Comparison of ENCODE assay signal across 8 cellular contexts in genomic region chr15:93543093-93543492, GRCh38.
"Had no signal": no experiment of that assay in that cellular context is flagged by ENCODE, and none has a peak within 500 bp of the region (broad histone marks: within the 10 kb centered on the region; RNA-seq: fewer than 3 reads in every experiment).

No MANE protein-coding gene starts in this region.

- FAIRE-seq: G401.6, GM12878, GM12891, GM12892, GM18507, GM19239 had no signal

- H3K4me3 ChIP-seq: GM12878 had no signal

- DNase-seq: GDM1, GF-D8 had no signal

- ATAC-seq: GM12878 had no signal
